ENCODE assay signal across 3 cellular contexts in genomic region chr1:16565324-16565723, GRCh38. TPM values are rescaled to one million over a fixed set of nuclear protein-coding genes. Genes with fewer than 3 reads are reported as not detected.
"Had no signal": no experiment of that assay in that cellular context is flagged by ENCODE, and none has a peak within 500 bp of the region (broad histone marks: within the 10 kb centered on the region; RNA-seq: fewer than 3 reads in every experiment).

No MANE protein-coding gene starts in this region.

RNA-seq across cellular contexts. Expression of gene RNU1-1, which starts 51.2 kb away (rescaled TPM):
- total RNA-seq: GM23248, GM23338, H4 had no signal
- polyA plus RNA-seq: GM23248, GM23338 had no signal
